20 cellular contexts compared by ENCODE assay signal in the genomic region with DNA sequence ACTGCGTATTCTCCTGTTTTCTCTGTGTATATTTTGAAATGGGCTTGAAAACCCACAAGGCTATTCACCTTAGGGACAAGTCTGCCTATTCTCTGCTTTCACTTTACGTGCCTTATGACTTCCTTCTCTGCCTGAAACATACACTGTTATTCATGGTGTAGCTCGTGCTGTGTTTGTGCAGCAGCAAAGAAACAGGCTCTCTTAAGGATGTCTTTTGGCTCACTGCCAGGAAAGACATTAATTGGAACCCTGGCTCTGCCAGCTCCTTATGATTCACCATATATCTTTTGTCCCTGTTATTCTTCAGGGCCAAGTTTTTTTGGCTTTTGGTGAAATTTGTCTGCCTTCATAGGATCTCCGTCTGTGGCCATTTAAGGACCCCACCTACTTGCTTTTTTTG.
DNase-seq lines count a peak whose midpoint lies in the region; ATAC-seq and TF ChIP-seq lines count a peak whose summit lies in the region.
"Had no signal": no experiment of that assay in that cellular context is flagged by ENCODE, and none has a peak within 500 bp of the region (broad histone marks: within the 10 kb centered on the region; RNA-seq: fewer than 3 reads in every experiment).

No MANE protein-coding gene starts in this region.

- no peaks in the 10 kb centered on the region for H3K36me3 Mint-ChIP-seq in T-helper 17 cell (ENCODE audit: low read depth)
- H3K36me3 Mint-ChIP-seq: CD8-positive, alpha-beta T cell; stimulated activated memory B cell treated with anti-CD40 and anti-IgM and Interleukin-4, amounts not matched to agents 10 μg/mL and 1 μg/mL and 100 μg/mL, for 72 hours had no signal

- no peaks in the 10 kb centered on the region for H3K9me2 ChIP-seq in Loucy (replicated peaks; ENCODE audit: low read depth, low read length)

- in situ Hi-C loops in SK-MEL-5 (cut with HindIII; ENCODE audit: low pct_unique_long_range_greater_than_20kb, low sequenced_read_pairs) = no loop called here

- H3K4me3 Mint-ChIP-seq in T-helper 17 cell = no peak overlapping the region
- H3K4me3 Mint-ChIP-seq: activated naive CD8-positive, alpha-beta T cell; CD8-positive, alpha-beta T cell; central memory CD8-positive, alpha-beta T cell; H9; stimulated activated memory B cell treated with anti-CD40 and anti-IgM and Interleukin-4, amounts not matched to agents 10 μg/mL and 1 μg/mL and 100 μg/mL, for 72 hours had no signal

- H3K27me3 ChIP-seq in Loucy (ENCODE audit: insufficient read depth, low read length, poor library complexity, severe bottlenecking) (no peaks in the 10 kb centered on the region), foreskin keratinocyte (no peaks in the 10 kb centered on the region), right cardiac atrium (ENCODE audit: control insufficient read depth, insufficient read depth) (no peaks in the 10 kb centered on the region)
- H3K27me3 ChIP-seq: gastrocnemius medialis had no signal

- DNase-seq in NCI-H2029 treated with DMSO at 0.1 percent for 48 hours (lab: John Stamatoyannopoulos, UW) = peak; percentile 15
- DNase-seq in NCI-H2029 (lab: John Stamatoyannopoulos, UW) = no peak
- peak; percentile 46 for DNase-seq in SK-MEL-5 (ENCODE audit: low read depth, low spot score)
- DNase-seq in foreskin keratinocyte = peak in 1 of 2 donors; percentile 26
- DNase-seq in Ammon's horn (ENCODE audit: low spot score) = no peak
- no peak for DNase-seq in right cardiac atrium
- no peak for DNase-seq in T-helper 17 cell
- DNase-seq: ACHN; activated T-cell treated with anti-CD3 and anti-CD28 coated beads, Interleukin-2, amount 50 U/mL, for 1 hour; CD8-positive, alpha-beta T cell; gastrocnemius medialis; H9; KG1; NCI-H1930 had no signal

- H3K4me3 ChIP-seq in Loucy (ENCODE audit: low read length, poor library complexity, severe bottlenecking) (no peak overlapping the region), right cardiac atrium (ENCODE audit: low read length) (no peak overlapping the region)
- H3K4me3 ChIP-seq: gastrocnemius medialis, SJCRH30 had no signal

- H3K9ac ChIP-seq in Loucy (ENCODE audit: low read depth, low read length, poor library complexity, severe bottlenecking) = no peak overlapping the region
- H3K9ac ChIP-seq: parathyroid adenoma had no signal

- H3K27ac Mint-ChIP-seq in T-helper 17 cell = no peak overlapping the region
- H3K27ac Mint-ChIP-seq: activated naive CD8-positive, alpha-beta T cell; CD8-positive, alpha-beta T cell; stimulated activated memory B cell treated with anti-CD40 and anti-IgM and Interleukin-4, amounts not matched to agents 10 μg/mL and 1 μg/mL and 100 μg/mL, for 72 hours had no signal

- TF ChIP-seq CTCF in Loucy (conservative IDR thresholded peaks at IDR 0.05; ENCODE audit: low read length) (no peak), foreskin keratinocyte (conservative IDR thresholded peaks at IDR 0.05) (no peak)

- intact Hi-C loops in right cardiac atrium (cut with DNase I) = no loop called here

- H3F3A ChIP-seq in Loucy (ENCODE audit: low read depth) = no peaks in the 10 kb centered on the region

- no peaks in the 10 kb centered on the region for H3K79me2 ChIP-seq in Loucy (ENCODE audit: insufficient read depth, low read length)
- H3K79me2 ChIP-seq: parathyroid adenoma had no signal

- peak overlapping the region; percentile 68 for H2AFZ ChIP-seq in Loucy (ENCODE audit: low read length)
- H2AFZ ChIP-seq: parathyroid adenoma had no signal

- H3K27ac ChIP-seq in foreskin keratinocyte (no peak overlapping the region), right cardiac atrium (ENCODE audit: low read length) (no peak overlapping the region)
- H3K27ac ChIP-seq: gastrocnemius medialis, parathyroid adenoma, SJCRH30 had no signal

- H3K27me3 Mint-ChIP-seq in T-helper 17 cell = no peaks in the 10 kb centered on the region
- H3K27me3 Mint-ChIP-seq: activated naive CD8-positive, alpha-beta T cell; stimulated activated memory B cell treated with anti-CD40 and anti-IgM and Interleukin-4, amounts not matched to agents 10 μg/mL and 1 μg/mL and 100 μg/mL, for 72 hours had no signal

- H3K4me1 Mint-ChIP-seq in T-helper 17 cell = peaks cover 10% of the 10 kb centered on the region
- H3K4me1 Mint-ChIP-seq: stimulated activated memory B cell treated with anti-CD40 and anti-IgM and Interleukin-4, amounts not matched to agents 10 μg/mL and 1 μg/mL and 100 μg/mL, for 72 hours had no signal

- 55% methylated on average over 4 of the region's 4 CpGs for WGBS in right cardiac atrium

- no peaks in the 10 kb centered on the region for H3K36me3 ChIP-seq in Loucy (ENCODE audit: insufficient read depth, low read length)
- H3K36me3 ChIP-seq: gastrocnemius medialis, SJCRH30 had no signal

- ATAC-seq in foreskin keratinocyte = peak; percentile 31
- ATAC-seq in right cardiac atrium = no peak
- ATAC-seq in T-helper 17 cell = no peak
- ATAC-seq: CD8-positive, alpha-beta T cell; gastrocnemius medialis; stimulated activated memory B cell treated with anti-CD40 and anti-IgM and Interleukin-4, amounts not matched to agents 10 μg/mL and 1 μg/mL and 100 μg/mL, for 72 hours had no signal

- no peaks in the 10 kb centered on the region for H3K9me3 ChIP-seq in Loucy (ENCODE audit: insufficient read depth, low read depth, low read length)
- no peaks in the 10 kb centered on the region for H3K9me3 ChIP-seq in right cardiac atrium (ENCODE audit: control insufficient read depth, low read length)
- H3K9me3 ChIP-seq in T-helper 17 cell (ENCODE audit: control insufficient read depth, low read length, poor library complexity, severe bottlenecking) = no peaks in the 10 kb centered on the region
- H3K9me3 ChIP-seq: gastrocnemius medialis had no signal

- H3K4me2 ChIP-seq in Loucy (ENCODE audit: low read depth, low read length, poor library complexity, severe bottlenecking) = no peak overlapping the region

- peaks cover 7% of the 10 kb centered on the region for H3K4me1 ChIP-seq in Loucy (ENCODE audit: insufficient read depth, low read length, poor library complexity, severe bottlenecking)
- H3K4me1 ChIP-seq in foreskin keratinocyte = peaks cover 9% of the 10 kb centered on the region
- H3K4me1 ChIP-seq in right cardiac atrium (ENCODE audit: control insufficient read depth, insufficient read depth, low read length) = no peaks in the 10 kb centered on the region
- H3K4me1 ChIP-seq: gastrocnemius medialis, parathyroid adenoma, SJCRH30 had no signal

- H4K20me1 ChIP-seq in Loucy (ENCODE audit: insufficient read depth, low read length, poor library complexity, severe bottlenecking) = no peaks in the 10 kb centered on the region

Comparison
In these comparisons a context has a peak if more than half of its experiments do, and no peak if none do; other contexts are left out.
1. DNase-seq: peak in NCI-H2029 treated with DMSO at 0.1 percent for 48 hours (single experiment) and SK-MEL-5 (single experiment); none in NCI-H2029 (single experiment), Ammon's horn (single experiment), right cardiac atrium (0 of 3) and T-helper 17 cell (0 of 3).